ENCODE assay signal across 1 cellular context in genomic region chr16:52573365-52574104, GRCh38.
TF ChIP-seq lines count a peak whose summit lies in the region.

No MANE protein-coding gene starts in this region.

TF ChIP-seq in HepG2, 621 proteins besides CTCF, POLR2A, EP300 and RAD21 (continued from another document and continues in another):
- TF ChIP-seq, protein P1, sequence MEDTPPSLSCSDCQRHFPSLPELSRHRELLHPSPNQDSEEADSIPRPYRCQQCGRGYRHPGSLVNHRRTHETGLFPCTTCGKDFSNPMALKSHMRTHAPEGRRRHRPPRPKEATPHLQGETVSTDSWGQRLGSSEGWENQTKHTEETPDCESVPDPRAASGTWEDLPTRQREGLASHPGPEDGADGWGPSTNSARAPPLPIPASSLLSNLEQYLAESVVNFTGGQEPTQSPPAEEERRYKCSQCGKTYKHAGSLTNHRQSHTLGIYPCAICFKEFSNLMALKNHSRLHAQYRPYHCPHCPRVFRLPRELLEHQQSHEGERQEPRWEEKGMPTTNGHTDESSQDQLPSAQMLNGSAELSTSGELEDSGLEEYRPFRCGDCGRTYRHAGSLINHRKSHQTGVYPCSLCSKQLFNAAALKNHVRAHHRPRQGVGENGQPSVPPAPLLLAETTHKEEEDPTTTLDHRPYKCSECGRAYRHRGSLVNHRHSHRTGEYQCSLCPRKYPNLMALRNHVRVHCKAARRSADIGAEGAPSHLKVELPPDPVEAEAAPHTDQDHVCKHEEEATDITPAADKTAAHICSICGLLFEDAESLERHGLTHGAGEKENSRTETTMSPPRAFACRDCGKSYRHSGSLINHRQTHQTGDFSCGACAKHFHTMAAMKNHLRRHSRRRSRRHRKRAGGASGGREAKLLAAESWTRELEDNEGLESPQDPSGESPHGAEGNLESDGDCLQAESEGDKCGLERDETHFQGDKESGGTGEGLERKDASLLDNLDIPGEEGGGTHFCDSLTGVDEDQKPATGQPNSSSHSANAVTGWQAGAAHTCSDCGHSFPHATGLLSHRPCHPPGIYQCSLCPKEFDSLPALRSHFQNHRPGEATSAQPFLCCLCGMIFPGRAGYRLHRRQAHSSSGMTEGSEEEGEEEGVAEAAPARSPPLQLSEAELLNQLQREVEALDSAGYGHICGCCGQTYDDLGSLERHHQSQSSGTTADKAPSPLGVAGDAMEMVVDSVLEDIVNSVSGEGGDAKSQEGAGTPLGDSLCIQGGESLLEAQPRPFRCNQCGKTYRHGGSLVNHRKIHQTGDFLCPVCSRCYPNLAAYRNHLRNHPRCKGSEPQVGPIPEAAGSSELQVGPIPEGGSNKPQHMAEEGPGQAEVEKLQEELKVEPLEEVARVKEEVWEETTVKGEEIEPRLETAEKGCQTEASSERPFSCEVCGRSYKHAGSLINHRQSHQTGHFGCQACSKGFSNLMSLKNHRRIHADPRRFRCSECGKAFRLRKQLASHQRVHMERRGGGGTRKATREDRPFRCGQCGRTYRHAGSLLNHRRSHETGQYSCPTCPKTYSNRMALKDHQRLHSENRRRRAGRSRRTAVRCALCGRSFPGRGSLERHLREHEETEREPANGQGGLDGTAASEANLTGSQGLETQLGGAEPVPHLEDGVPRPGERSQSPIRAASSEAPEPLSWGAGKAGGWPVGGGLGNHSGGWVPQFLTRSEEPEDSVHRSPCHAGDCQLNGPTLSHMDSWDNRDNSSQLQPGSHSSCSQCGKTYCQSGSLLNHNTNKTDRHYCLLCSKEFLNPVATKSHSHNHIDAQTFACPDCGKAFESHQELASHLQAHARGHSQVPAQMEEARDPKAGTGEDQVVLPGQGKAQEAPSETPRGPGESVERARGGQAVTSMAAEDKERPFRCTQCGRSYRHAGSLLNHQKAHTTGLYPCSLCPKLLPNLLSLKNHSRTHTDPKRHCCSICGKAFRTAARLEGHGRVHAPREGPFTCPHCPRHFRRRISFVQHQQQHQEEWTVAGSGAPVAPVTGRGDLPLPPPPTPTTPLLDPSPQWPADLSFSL (CRISPR knock-in tag; IDR thresholded peaks at IDR 0.05) = peak; percentile 65; the same call in 1 of the 2 replicates
- TF ChIP-seq HOXA5 (CRISPR knock-in tag; IDR thresholded peaks at IDR 0.05) = peak; percentile 18; the same call in 1 of the 2 replicates
- TF ChIP-seq ARID3A (IDR thresholded peaks at IDR 0.05; ENCODE audit: low read depth, low read length) = peak; percentile 44; the same call in 1 of the 2 replicates
- peak; percentile 64; the same call in 1 of the 2 replicates for TF ChIP-seq YEATS2 (CRISPR knock-in tag; IDR thresholded peaks at IDR 0.05; ENCODE audit: borderline replicate concordance)
- TF ChIP-seq ZNF672 (CRISPR knock-in tag; IDR thresholded peaks at IDR 0.05) = no peak
- TF ChIP-seq ZBTB46 (CRISPR knock-in tag; IDR thresholded peaks at IDR 0.05; ENCODE audit: borderline replicate concordance) = no peak
- TF ChIP-seq ZNF780A (CRISPR knock-in tag; IDR thresholded peaks at IDR 0.05) = no peak
- TF ChIP-seq ZNF460 (CRISPR knock-in tag; IDR thresholded peaks at IDR 0.05; ENCODE audit: borderline replicate concordance) = no peak
- TF ChIP-seq NONO (IDR thresholded peaks at IDR 0.05) = no peak
- TF ChIP-seq NONO (CRISPR knock-in tag; conservative IDR thresholded peaks at IDR 0.05) = 0 out of 2 replicates have a peak, but pooled peaks have one; percentile 35
- TF ChIP-seq, protein P2, sequence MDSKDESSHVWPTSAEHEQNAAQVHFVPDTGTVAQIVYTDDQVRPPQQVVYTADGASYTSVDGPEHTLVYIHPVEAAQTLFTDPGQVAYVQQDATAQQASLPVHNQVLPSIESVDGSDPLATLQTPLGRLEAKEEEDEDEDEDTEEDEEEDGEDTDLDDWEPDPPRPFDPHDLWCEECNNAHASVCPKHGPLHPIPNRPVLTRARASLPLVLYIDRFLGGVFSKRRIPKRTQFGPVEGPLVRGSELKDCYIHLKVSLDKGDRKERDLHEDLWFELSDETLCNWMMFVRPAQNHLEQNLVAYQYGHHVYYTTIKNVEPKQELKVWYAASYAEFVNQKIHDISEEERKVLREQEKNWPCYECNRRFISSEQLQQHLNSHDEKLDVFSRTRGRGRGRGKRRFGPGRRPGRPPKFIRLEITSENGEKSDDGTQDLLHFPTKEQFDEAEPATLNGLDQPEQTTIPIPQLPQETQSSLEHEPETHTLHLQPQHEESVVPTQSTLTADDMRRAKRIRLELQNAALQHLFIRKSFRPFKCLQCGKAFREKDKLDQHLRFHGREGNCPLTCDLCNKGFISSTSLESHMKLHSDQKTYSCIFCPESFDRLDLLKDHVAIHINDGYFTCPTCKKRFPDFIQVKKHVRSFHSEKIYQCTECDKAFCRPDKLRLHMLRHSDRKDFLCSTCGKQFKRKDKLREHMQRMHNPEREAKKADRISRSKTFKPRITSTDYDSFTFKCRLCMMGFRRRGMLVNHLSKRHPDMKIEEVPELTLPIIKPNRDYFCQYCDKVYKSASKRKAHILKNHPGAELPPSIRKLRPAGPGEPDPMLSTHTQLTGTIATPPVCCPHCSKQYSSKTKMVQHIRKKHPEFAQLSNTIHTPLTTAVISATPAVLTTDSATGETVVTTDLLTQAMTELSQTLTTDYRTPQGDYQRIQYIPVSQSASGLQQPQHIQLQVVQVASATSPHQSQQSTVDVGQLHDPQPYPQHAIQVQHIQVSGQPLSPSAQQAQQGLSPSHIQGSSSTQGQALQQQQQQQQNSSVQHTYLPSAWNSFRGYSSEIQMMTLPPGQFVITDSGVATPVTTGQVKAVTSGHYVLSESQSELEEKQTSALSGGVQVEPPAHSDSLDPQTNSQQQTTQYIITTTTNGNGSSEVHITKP (CRISPR knock-in tag; IDR thresholded peaks at IDR 0.05; ENCODE audit: low read depth) = peak; percentile 45; the same call in 1 of the 2 replicates
- no peak for TF ChIP-seq NKX3-1 (CRISPR knock-in tag; IDR thresholded peaks at IDR 0.05)
- peak; percentile 85; the same call in 1 of the 2 replicates for TF ChIP-seq ZSCAN29 (CRISPR knock-in tag; conservative IDR thresholded peaks at IDR 0.05)
- TF ChIP-seq ZNF816 (CRISPR knock-in tag; IDR thresholded peaks at IDR 0.05; ENCODE audit: borderline replicate concordance) = 0 out of 2 replicates have a peak, but pooled peaks have one; percentile 38
- no peak for TF ChIP-seq ZNF674 (CRISPR knock-in tag; IDR thresholded peaks at IDR 0.05; ENCODE audit: low read depth)
- TF ChIP-seq NFYB (CRISPR knock-in tag; IDR thresholded peaks at IDR 0.05) = no peak
- TF ChIP-seq, protein P3, sequence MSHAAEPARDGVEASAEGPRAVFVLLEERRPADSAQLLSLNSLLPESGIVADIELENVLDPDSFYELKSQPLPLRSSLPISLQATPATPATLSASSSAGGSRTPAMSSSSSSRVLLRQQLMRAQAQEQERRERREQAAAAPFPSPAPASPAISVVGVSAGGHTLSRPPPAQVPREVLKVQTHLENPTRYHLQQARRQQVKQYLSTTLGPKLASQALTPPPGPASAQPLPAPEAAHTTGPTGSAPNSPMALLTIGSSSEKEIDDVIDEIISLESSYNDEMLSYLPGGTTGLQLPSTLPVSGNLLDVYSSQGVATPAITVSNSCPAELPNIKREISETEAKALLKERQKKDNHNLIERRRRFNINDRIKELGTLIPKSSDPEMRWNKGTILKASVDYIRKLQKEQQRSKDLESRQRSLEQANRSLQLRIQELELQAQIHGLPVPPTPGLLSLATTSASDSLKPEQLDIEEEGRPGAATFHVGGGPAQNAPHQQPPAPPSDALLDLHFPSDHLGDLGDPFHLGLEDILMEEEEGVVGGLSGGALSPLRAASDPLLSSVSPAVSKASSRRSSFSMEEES (CRISPR knock-in tag; IDR thresholded peaks at IDR 0.05) = peak; percentile 65; the same call in 1 of the 2 replicates
- TF ChIP-seq NFKBIZ (CRISPR knock-in tag; IDR thresholded peaks at IDR 0.05) = no peak; the same call in 1 of the 2 replicates
- TF ChIP-seq ZNF24 (IDR thresholded peaks at IDR 0.05) = no peak
- peak; percentile 88; the same call in 1 of the 2 replicates for TF ChIP-seq STAT6 (CRISPR knock-in tag; IDR thresholded peaks at IDR 0.05; ENCODE audit: borderline replicate concordance)
- peak; percentile 88; the same call in 1 of the 2 replicates for TF ChIP-seq FOXO1 (CRISPR knock-in tag; IDR thresholded peaks at IDR 0.05)
- TF ChIP-seq PRMT3 (CRISPR knock-in tag; IDR thresholded peaks at IDR 0.05; ENCODE audit: borderline replicate concordance, low read depth) = no peak
- no peak for TF ChIP-seq ZSCAN20 (CRISPR knock-in tag; IDR thresholded peaks at IDR 0.05; ENCODE audit: borderline replicate concordance)
- TF ChIP-seq ZMYM2 (CRISPR knock-in tag; IDR thresholded peaks at IDR 0.05) = peak; percentile 69; the same call in 1 of the 2 replicates
- peak; percentile 60; the same call in 1 of the 2 replicates for TF ChIP-seq SIN3A (IDR thresholded peaks at IDR 0.05; ENCODE audit: borderline replicate concordance, low read depth, low read length)
- no peak for TF ChIP-seq ZNF549 (CRISPR knock-in tag; IDR thresholded peaks at IDR 0.05)
- TF ChIP-seq ATM (IDR thresholded peaks at IDR 0.05; ENCODE audit: borderline replicate concordance) = no peak
- peak; percentile 63; the same call in 1 of the 2 replicates for TF ChIP-seq ZSCAN25 (CRISPR knock-in tag; IDR thresholded peaks at IDR 0.05)
- peak; percentile 93 for TF ChIP-seq PITX1 (CRISPR knock-in tag; IDR thresholded peaks at IDR 0.05)
- TF ChIP-seq, protein P4, sequence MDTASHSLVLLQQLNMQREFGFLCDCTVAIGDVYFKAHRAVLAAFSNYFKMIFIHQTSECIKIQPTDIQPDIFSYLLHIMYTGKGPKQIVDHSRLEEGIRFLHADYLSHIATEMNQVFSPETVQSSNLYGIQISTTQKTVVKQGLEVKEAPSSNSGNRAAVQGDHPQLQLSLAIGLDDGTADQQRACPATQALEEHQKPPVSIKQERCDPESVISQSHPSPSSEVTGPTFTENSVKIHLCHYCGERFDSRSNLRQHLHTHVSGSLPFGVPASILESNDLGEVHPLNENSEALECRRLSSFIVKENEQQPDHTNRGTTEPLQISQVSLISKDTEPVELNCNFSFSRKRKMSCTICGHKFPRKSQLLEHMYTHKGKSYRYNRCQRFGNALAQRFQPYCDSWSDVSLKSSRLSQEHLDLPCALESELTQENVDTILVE (CRISPR knock-in tag; IDR thresholded peaks at IDR 0.05) = peak; percentile 74
- no peak for TF ChIP-seq MYC (CRISPR knock-in tag; IDR thresholded peaks at IDR 0.05; ENCODE audit: borderline replicate concordance)
- TF ChIP-seq YEATS4 (CRISPR knock-in tag; IDR thresholded peaks at IDR 0.05; ENCODE audit: borderline replicate concordance) = peak; percentile 49; the same call in 1 of the 2 replicates
- no peak for TF ChIP-seq FOXK2 (IDR thresholded peaks at IDR 0.05)
- TF ChIP-seq RNF219 (CRISPR knock-in tag; IDR thresholded peaks at IDR 0.05) = no peak
- peak; percentile 87 for TF ChIP-seq ZNF331 (CRISPR knock-in tag; IDR thresholded peaks at IDR 0.05)
- no peak for TF ChIP-seq ZFP62 (CRISPR knock-in tag; IDR thresholded peaks at IDR 0.05)
- TF ChIP-seq SCMH1 (CRISPR knock-in tag; IDR thresholded peaks at IDR 0.05; ENCODE audit: borderline replicate concordance) = no peak
- TF ChIP-seq SPEN (CRISPR knock-in tag; IDR thresholded peaks at IDR 0.05; ENCODE audit: low read depth) = peak; percentile 60; the same call in 1 of the 2 replicates
- 0 out of 2 replicates have a peak, but pooled peaks have one; percentile 29 for TF ChIP-seq ZMAT3 (CRISPR knock-in tag; conservative IDR thresholded peaks at IDR 0.05)
